Comparison of ENCODE assay signal across 10 cellular contexts in the genomic region with DNA sequence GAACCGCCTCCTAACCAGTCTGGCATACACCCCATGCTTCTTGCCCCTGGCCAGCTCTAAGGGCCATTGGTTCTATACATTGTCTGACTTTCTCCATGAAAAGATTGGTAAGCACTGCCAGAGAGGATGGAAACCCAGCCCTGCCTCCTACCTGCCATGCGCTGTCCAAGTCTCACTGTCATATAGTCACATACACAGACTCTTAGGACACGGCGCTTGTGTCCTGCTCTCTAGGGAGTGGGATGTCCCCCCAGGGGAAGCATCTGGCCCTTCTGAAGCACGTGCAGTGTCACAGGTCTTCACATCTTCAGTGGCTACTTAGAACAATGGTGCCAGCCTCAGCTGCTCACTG. TPM values are rescaled to one million over a fixed set of nuclear protein-coding genes. Genes with fewer than 3 reads are reported as not detected.
A peak's percentile ranks its signal among the peaks of the same experiment; 100 is the strongest.
DNase-seq lines count a peak whose midpoint lies in the region; ATAC-seq and TF ChIP-seq lines count a peak whose summit lies in the region.
"Had no signal": no experiment of that assay in that cellular context is flagged by ENCODE, and none has a peak within 500 bp of the region (broad histone marks: within the 10 kb centered on the region; RNA-seq: fewer than 3 reads in every experiment).

No MANE protein-coding gene starts in this region.

- no peak overlapping the region for H3K14ac ChIP-seq in H9 (ENCODE audit: insufficient read depth, low read length)

- H3K27ac ChIP-seq in H9 (ENCODE audit: insufficient read length, low read depth, low read length) (no peak overlapping the region), left ventricle myocardium inferior (replicated peaks) (peak overlapping the region; percentile 93)

- DNase-seq in H9, result no peak
- DNase-seq in SK-N-DZ (ENCODE audit: low spot score), result peak; percentile 70
- DNase-seq in left ventricle myocardium inferior, result no peak
- no peak for DNase-seq in stimulated activated naive B cell treated with anti-CD40 and anti-IgM and Interleukin-4, amounts not matched to agents 10 μg/mL and 1 μg/mL and 100 μg/mL, for 72 hours
- no peak for DNase-seq in iPS-NIHi7 (ENCODE audit: extremely low spot score)
- DNase-seq in glomerular visceral epithelial cell (ENCODE audit: extremely low spot score), result no peak
- DNase-seq: mammary epithelial cell, NCI-H748 treated with DMSO at 0.1 percent for 48 hours had no signal

- no peak overlapping the region for H4K8ac ChIP-seq in H9 (replicated peaks; ENCODE audit: insufficient read length, low read depth, low read length)

- H2BK120ac ChIP-seq in H9 (ENCODE audit: low read depth, low read length, poor library complexity, severe bottlenecking), result no peak overlapping the region

- TF ChIP-seq CTCF in H9 (conservative IDR thresholded peaks at IDR 0.05) (no peak), left ventricle myocardium inferior (IDR thresholded peaks at IDR 0.05; ENCODE audit: borderline replicate concordance) (no peak)

- peaks cover 2% of the 10 kb centered on the region; the same call in 1 of the 2 replicates for H3K4me1 ChIP-seq in H9 (ENCODE audit: insufficient read depth, low read length)
- H3K4me1 ChIP-seq in left ventricle myocardium inferior, result peaks cover 95% of the 10 kb centered on the region

- no peak overlapping the region for H2BK20ac ChIP-seq in H9 (ENCODE audit: low read depth, low read length, poor library complexity, severe bottlenecking)

- no peak overlapping the region for H3K4me3 Mint-ChIP-seq in H9
- H3K4me3 Mint-ChIP-seq in stimulated activated naive B cell treated with anti-CD40 and anti-IgM and Interleukin-4, amounts not matched to agents 10 μg/mL and 1 μg/mL and 100 μg/mL, for 72 hours, result peak overlapping the region; percentile 90

- peaks cover 36 to 43% of the 10 kb centered on the region in 2 experiments for H3K4me1 Mint-ChIP-seq in H9
- H3K4me1 Mint-ChIP-seq in stimulated activated naive B cell treated with anti-CD40 and anti-IgM and Interleukin-4, amounts not matched to agents 10 μg/mL and 1 μg/mL and 100 μg/mL, for 72 hours, result peaks cover 58 to 77% of the 10 kb centered on the region in 2 donors

- no peak overlapping the region for H3K4me2 ChIP-seq in H9 (ENCODE audit: insufficient read depth, insufficient read length, low read length)

- no peak overlapping the region for H3K18ac ChIP-seq in H9 (ENCODE audit: insufficient read length, low read depth, low read length)

- no peak overlapping the region for H3K9ac ChIP-seq in H9 (ENCODE audit: extremely low read depth, insufficient read length, low read length)

- no peak overlapping the region for H2AK5ac ChIP-seq in H9 (ENCODE audit: insufficient read length, low read length)

- H3K56ac ChIP-seq in H9 (ENCODE audit: insufficient read length, low read depth, low read length), result no peak overlapping the region

- no peaks in the 10 kb centered on the region for H3K36me3 ChIP-seq in left ventricle myocardium inferior

- WGBS in H9 (ENCODE audit: extremely low coverage, insufficient read length, low lambda C conversion rate), result no CpG with 5 or more reads among the region's 5 CpGs

- no peak overlapping the region for H2BK15ac ChIP-seq in H9 (ENCODE audit: low read depth, low read length)

- intact Hi-C loops in left ventricle myocardium inferior (cut with micrococcal nuclease), result loop anchor here (5.0 to 10.0 kb wide), 2 partner anchors 41 to 153 kb away; a partner anchor contains a TSS

- no peaks in the 10 kb centered on the region; a peak in 1 of 7 replicates for H3K36me3 Mint-ChIP-seq in H9 (ENCODE audit: insufficient read depth in 1 of 3, low read depth in 3 of 3)
- H3K36me3 Mint-ChIP-seq in stimulated activated naive B cell treated with anti-CD40 and anti-IgM and Interleukin-4, amounts not matched to agents 10 μg/mL and 1 μg/mL and 100 μg/mL, for 72 hours, result peaks cover 1 to 17% of the 10 kb centered on the region in 2 donors

- H3K27me3 ChIP-seq in H9 (ENCODE audit: insufficient read depth, low read length) (no peaks in the 10 kb centered on the region), left ventricle myocardium inferior (ENCODE audit: low read depth) (no peaks in the 10 kb centered on the region)

- H3K9me3 ChIP-seq in H9 (ENCODE audit: control insufficient read depth, low read depth, low read length), result no peaks in the 10 kb centered on the region
- no peaks in the 10 kb centered on the region for H3K9me3 ChIP-seq in left ventricle myocardium inferior (replicated peaks)

- H3T11ph ChIP-seq in H9 (ENCODE audit: low read length), result no peak overlapping the region

- no peak overlapping the region for H4K91ac ChIP-seq in H9 (ENCODE audit: insufficient read length, low read depth, low read length)

- H3K79me2 ChIP-seq in H9 (ENCODE audit: insufficient read depth, low read length), result no peaks in the 10 kb centered on the region

- H2BK12ac ChIP-seq in H9 (ENCODE audit: insufficient read length, low read depth, low read length), result no peak overlapping the region

- no peaks in the 10 kb centered on the region for H3K23me2 ChIP-seq in H9 (ENCODE audit: insufficient read length, low read depth, low read length, poor library complexity, severe bottlenecking)

- H3K27ac Mint-ChIP-seq in H9, result peak overlapping the region in 2 of 3 experiments; percentile 90 to 93; a peak in 4 of 7 replicates
- peak overlapping the region; percentile 96 for H3K27ac Mint-ChIP-seq in stimulated activated naive B cell treated with anti-CD40 and anti-IgM and Interleukin-4, amounts not matched to agents 10 μg/mL and 1 μg/mL and 100 μg/mL, for 72 hours

- no peak for ATAC-seq in stimulated activated naive B cell treated with anti-CD40 and anti-IgM and Interleukin-4, amounts not matched to agents 10 μg/mL and 1 μg/mL and 100 μg/mL, for 72 hours (replicated peaks)
- ATAC-seq in GM18498 (IDR thresholded peaks at IDR 0.05; ENCODE audit: unreplicated experiment), result no peak
- ATAC-seq: activated CD4-positive, CD25-positive, alpha-beta regulatory T cell treated with anti-CD3 and anti-CD28 coated beads, Interleukin-2, amount 50 U/mL, for 24 hours had no signal

- H4K5ac ChIP-seq in H9 (ENCODE audit: insufficient read length, low read depth, low read length), result no peak overlapping the region

- H3K4me3 ChIP-seq in left ventricle myocardium inferior, result peak overlapping the region; percentile 72

- no peaks in the 10 kb centered on the region for H3K79me1 ChIP-seq in H9 (ENCODE audit: insufficient read depth, low read depth, low read length, poor library complexity, severe bottlenecking)

- H2BK5ac ChIP-seq in H9 (ENCODE audit: insufficient read length, low read length), result no peak overlapping the region

- H3K4ac ChIP-seq in H9 (ENCODE audit: low read depth, low read length), result no peak overlapping the region

- no peak overlapping the region for H2AFZ ChIP-seq in H9 (ENCODE audit: low read length)

- H3K9me3 Mint-ChIP-seq in H9, result no peaks in the 10 kb centered on the region; a peak in 1 of 5 replicates
- no peaks in the 10 kb centered on the region for H3K9me3 Mint-ChIP-seq in stimulated activated naive B cell treated with anti-CD40 and anti-IgM and Interleukin-4, amounts not matched to agents 10 μg/mL and 1 μg/mL and 100 μg/mL, for 72 hours

- no peaks in the 10 kb centered on the region for H4K20me1 ChIP-seq in H9 (ENCODE audit: control insufficient read depth, insufficient read depth, insufficient read length)

- no peaks in the 10 kb centered on the region; the same call in 1 of the 2 replicates for H3K27me3 Mint-ChIP-seq in H9 (ENCODE audit: low read depth)
- H3K27me3 Mint-ChIP-seq in stimulated activated naive B cell treated with anti-CD40 and anti-IgM and Interleukin-4, amounts not matched to agents 10 μg/mL and 1 μg/mL and 100 μg/mL, for 72 hours, result no peaks in the 10 kb centered on the region

- no peak overlapping the region for H3K23ac ChIP-seq in H9 (ENCODE audit: insufficient read length, low read depth, low read length)

RNA-seq across cellular contexts. Expression of a gene that starts 38.7 kb away (rescaled TPM):
- total RNA-seq in H9 (2021), result 20.8 and 21.6 TPM in 2 replicates
- polyA plus RNA-seq in SK-N-DZ (2014; cell fraction: cytosol; rRNA removed), result 13.9 and 15.3 TPM in 2 replicates
- 20.9 and 42.8 TPM in 2 replicates for polyA plus RNA-seq in SK-N-DZ (2014; cell fraction: nucleus; rRNA removed)
- 397 TPM for total RNA-seq in left ventricle myocardium inferior

Comparison
In these comparisons a context has a peak if more than half of its experiments do, and no peak if none do; other contexts are left out.
1. H3K4me3 Mint-ChIP-seq: peak in stimulated activated naive B cell treated with anti-CD40 and anti-IgM and Interleukin-4, amounts not matched to agents 10 μg/mL and 1 μg/mL and 100 μg/mL, for 72 hours (2 of 2); none in H9 (0 of 2).
2. RNA of a gene that starts 38.7 kb away (total RNA-seq): 397 TPM in left ventricle myocardium inferior (single experiment); 20.8 to 21.6 TPM in H9; every median in the first group is over 10 times any median in the second.